In the genomic region with DNA sequence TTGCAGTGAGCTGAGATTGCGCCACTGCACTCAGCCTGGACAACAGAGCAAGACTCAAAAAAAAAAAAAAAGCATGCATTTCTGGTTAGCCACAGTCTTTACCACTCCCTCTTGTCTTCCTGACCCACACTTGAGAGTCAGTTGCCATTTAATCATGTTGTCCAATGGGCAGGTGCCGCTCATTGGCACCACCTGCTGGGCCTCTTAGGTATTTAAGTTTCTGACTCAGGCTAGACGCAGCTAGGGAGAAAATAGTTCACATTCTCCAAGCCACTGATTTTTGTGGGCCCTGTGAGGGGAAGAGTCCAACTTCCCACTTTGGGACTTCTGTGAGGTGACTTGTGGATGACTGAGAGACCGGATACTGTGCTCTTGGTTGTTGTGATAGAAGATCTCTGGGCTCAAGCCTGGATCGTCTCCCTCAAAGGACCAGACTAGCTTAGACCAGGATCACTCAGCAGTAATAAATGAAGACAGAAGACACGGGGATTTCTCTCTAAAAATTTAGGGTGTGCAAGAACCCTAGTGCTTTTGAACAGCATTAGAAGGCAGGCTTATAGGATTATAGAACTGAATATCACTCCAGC, we compare ENCODE assay signal across 8 cellular contexts. TPM values are rescaled to one million over a fixed set of nuclear protein-coding genes. Genes with fewer than 3 reads are reported as not detected.
A peak's percentile ranks its signal among the peaks of the same experiment; 100 is the strongest.
DNase-seq lines count a peak whose midpoint lies in the region; ATAC-seq and TF ChIP-seq lines count a peak whose summit lies in the region.

No MANE protein-coding gene starts in this region.

- H4K20me1 ChIP-seq in GM23338 (replicated peaks; ENCODE audit: insufficient read depth) (no peaks in the 10 kb centered on the region), smooth muscle cell (ENCODE audit: low read depth) (no peaks in the 10 kb centered on the region)

- H3K36me3 Mint-ChIP-seq in GM23338 (ENCODE audit: low read depth), result peaks cover 5% of the 10 kb centered on the region; the same call in 1 of the 3 replicates

- peak; percentile 28 for DNase-seq in SKM-1 treated with dmso at 0.1 percent for 144 hours (lab: John Stamatoyannopoulos, UW; ENCODE audit: unreplicated experiment)
- no peak for DNase-seq in SKM-1 (lab: John Stamatoyannopoulos, UW; ENCODE audit: unreplicated experiment)
- DNase-seq in GM23338 (ENCODE audit: low spot score), result peak; percentile 71
- DNase-seq in NT2/D1 (ENCODE audit: low read depth, low spot score), result peak; percentile 11
- peak in 1 of 2 donors; percentile 47 for DNase-seq in cardiac fibroblast (ENCODE audit: low read depth in 2 of 2)
- no peak for DNase-seq in smooth muscle cell (lab: John Stamatoyannopoulos, UW; ENCODE audit: unreplicated experiment)
- DNase-seq in epidermal melanocyte (ENCODE audit: insufficient read length, low spot score), result no peak
- no peak for DNase-seq in NCI-H524 treated with DMSO at 0.1 percent for 48 hours (lab: John Stamatoyannopoulos, UW)

- ATAC-seq in GM23338, result peak; percentile 64

- H3K9me3 Mint-ChIP-seq in GM23338, result peaks cover 21% of the 10 kb centered on the region; the same call in 2 of the 3 replicates

- H3K9ac ChIP-seq in NT2/D1 (ENCODE audit: insufficient read length, low read depth) (no peak overlapping the region), smooth muscle cell (ENCODE audit: low read depth) (no peak overlapping the region)

- H3F3A ChIP-seq in GM23338 (replicated peaks; ENCODE audit: low read depth) (no peaks in the 10 kb centered on the region), smooth muscle cell (ENCODE audit: low read depth) (no peaks in the 10 kb centered on the region)

- H3K79me2 ChIP-seq in GM23338 (replicated peaks; ENCODE audit: insufficient read depth), result no peaks in the 10 kb centered on the region
- no peaks in the 10 kb centered on the region for H3K79me2 ChIP-seq in smooth muscle cell (ENCODE audit: low read depth)

- H3K27ac Mint-ChIP-seq in GM23338, result no peak overlapping the region

- no peaks in the 10 kb centered on the region for H3K9me3 ChIP-seq in NT2/D1 (ENCODE audit: insufficient read depth, low read length)
- H3K9me3 ChIP-seq in smooth muscle cell (replicated peaks; ENCODE audit: low read depth), result no peaks in the 10 kb centered on the region

- H3K4me1 ChIP-seq in GM23338 (ENCODE audit: insufficient read depth) (no peaks in the 10 kb centered on the region), NT2/D1 (ENCODE audit: insufficient read depth, insufficient read length) (no peaks in the 10 kb centered on the region), smooth muscle cell (ENCODE audit: low read depth) (no peaks in the 10 kb centered on the region)

- H3K27me3 ChIP-seq in GM23338 (ENCODE audit: insufficient read depth) (no peaks in the 10 kb centered on the region), NT2/D1 (ENCODE audit: insufficient read depth, insufficient read length) (no peaks in the 10 kb centered on the region), smooth muscle cell (ENCODE audit: low read depth) (no peaks in the 10 kb centered on the region)

- H3K27me3 Mint-ChIP-seq in GM23338 (ENCODE audit: insufficient read depth, low read depth, poor library complexity), result peaks cover 3% of the 10 kb centered on the region

- no peak overlapping the region for H3K4me3 Mint-ChIP-seq in GM23338

- no peak overlapping the region for H3K27ac ChIP-seq in GM23338 (ENCODE audit: low read depth)
- H3K27ac ChIP-seq in smooth muscle cell (ENCODE audit: low read depth), result no peak overlapping the region

- 79% methylated on average over 6 of the region's 6 CpGs for WGBS in smooth muscle cell (ENCODE audit: low lambda C conversion rate)

- H2AFZ ChIP-seq in GM23338, result no peak overlapping the region; the same call in 1 of the 2 replicates
- no peak overlapping the region for H2AFZ ChIP-seq in smooth muscle cell (ENCODE audit: low read depth)

- 0 out of 2 replicates have a peak, but pooled peaks cover 4% of the 10 kb centered on the region for H3K36me3 ChIP-seq in GM23338 (ENCODE audit: insufficient read depth)
- H3K36me3 ChIP-seq in NT2/D1 (ENCODE audit: insufficient read depth, insufficient read length, low read length), result no peaks in the 10 kb centered on the region
- H3K36me3 ChIP-seq in smooth muscle cell (ENCODE audit: low read depth), result no peaks in the 10 kb centered on the region

- TF ChIP-seq CTCF in GM23338 (conservative IDR thresholded peaks at IDR 0.05; ENCODE audit: low read depth in 2 of 2), result peak; percentile 76 to 77
- peak; percentile 62 for TF ChIP-seq CTCF in cardiac fibroblast (IDR thresholded peaks at IDR 0.05; ENCODE audit: low read depth, low read length)
- peak; percentile 49 for TF ChIP-seq CTCF in smooth muscle cell (IDR thresholded peaks at IDR 0.05; ENCODE audit: borderline replicate concordance, insufficient read depth, poor library complexity, severe bottlenecking)

- H3K4me1 Mint-ChIP-seq in GM23338, result no peaks in the 10 kb centered on the region

- H3K9me2 ChIP-seq in GM23338 (ENCODE audit: insufficient read depth), result peaks cover 4% of the 10 kb centered on the region; the same call in 1 of the 2 replicates

- H3K4me3 ChIP-seq in GM23338 (no peak overlapping the region), NT2/D1 (ENCODE audit: insufficient read length, low read depth) (no peak overlapping the region), cardiac fibroblast (replicated peaks in 1 of 2; ENCODE audit: low read depth in 2 of 2, low read length in 2 of 2) (no peak overlapping the region), smooth muscle cell (no peak overlapping the region)

- H3K4me2 ChIP-seq in GM23338 (no peak overlapping the region), smooth muscle cell (no peak overlapping the region)

TF ChIP-seq in GM23338, 12 proteins besides CTCF, POLR2A, EP300 and RAD21 (continues in another document):
- TF ChIP-seq, protein P1, sequence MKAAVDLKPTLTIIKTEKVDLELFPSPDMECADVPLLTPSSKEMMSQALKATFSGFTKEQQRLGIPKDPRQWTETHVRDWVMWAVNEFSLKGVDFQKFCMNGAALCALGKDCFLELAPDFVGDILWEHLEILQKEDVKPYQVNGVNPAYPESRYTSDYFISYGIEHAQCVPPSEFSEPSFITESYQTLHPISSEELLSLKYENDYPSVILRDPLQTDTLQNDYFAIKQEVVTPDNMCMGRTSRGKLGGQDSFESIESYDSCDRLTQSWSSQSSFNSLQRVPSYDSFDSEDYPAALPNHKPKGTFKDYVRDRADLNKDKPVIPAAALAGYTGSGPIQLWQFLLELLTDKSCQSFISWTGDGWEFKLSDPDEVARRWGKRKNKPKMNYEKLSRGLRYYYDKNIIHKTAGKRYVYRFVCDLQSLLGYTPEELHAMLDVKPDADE (IDR thresholded peaks at IDR 0.05), result no peak

RNA-seq across cellular contexts. Expression of a gene that starts 26.8 kb away (rescaled TPM):
- total RNA-seq in GM23338 (2014; rRNA removed; shearing (Covaris generic)), result 1.4 TPM in 2 replicates
- polyA plus RNA-seq in GM23338 (2016; fragmentation: Nextera tagmentation; extraction: Ambion mirVana), result 0.37 and 0.43 TPM in 2 replicates
- not detected in 2 replicates for total RNA-seq in smooth muscle cell
- not detected in 2 replicates for polyA plus RNA-seq in smooth muscle cell

Comparison
In these comparisons a context has a peak if more than half of its experiments do, and no peak if none do; other contexts are left out.
1. DNase-seq: peak in SKM-1 treated with dmso at 0.1 percent for 144 hours (single experiment), GM23338 (single experiment) and NT2/D1 (single experiment); none in SKM-1 (single experiment), smooth muscle cell (single experiment), epidermal melanocyte (single experiment) and NCI-H524 treated with DMSO at 0.1 percent for 48 hours (single experiment).
2. Peak in every context shown above with its lines, with median percentiles within 50 percentile points of each other: CTCF ChIP-seq.